12 cellular contexts compared by ENCODE assay signal in the genomic region with DNA sequence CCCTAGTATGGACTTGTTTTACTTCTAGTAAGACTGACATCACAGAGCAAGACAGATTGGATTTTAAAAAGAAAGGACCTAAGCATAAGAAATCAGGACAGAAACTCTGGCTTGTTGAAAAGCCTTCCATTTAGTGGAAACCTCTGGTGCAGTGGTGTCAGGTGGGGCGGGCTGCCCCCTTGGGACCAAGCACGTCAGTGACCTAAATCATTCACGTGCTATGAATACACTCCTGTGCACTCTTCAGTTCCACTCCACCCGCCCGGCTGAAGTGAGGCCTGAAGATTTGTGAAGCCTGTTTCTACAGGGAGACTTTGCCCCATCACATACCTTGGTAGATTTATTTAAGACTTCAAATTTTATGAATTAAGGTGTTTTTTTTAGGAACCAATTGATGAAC. TPM values are rescaled to one million over a fixed set of nuclear protein-coding genes. Genes with fewer than 3 reads are reported as not detected.
DNase-seq lines count a peak whose midpoint lies in the region; ATAC-seq and TF ChIP-seq lines count a peak whose summit lies in the region.
"Had no signal": no experiment of that assay in that cellular context is flagged by ENCODE, and none has a peak within 500 bp of the region (broad histone marks: within the 10 kb centered on the region; RNA-seq: fewer than 3 reads in every experiment).

No MANE protein-coding gene starts in this region.

- peaks cover 2% of the 10 kb centered on the region for H3K4me1 ChIP-seq in prostate gland (replicated peaks)

- H3K9me3 Mint-ChIP-seq in WTC11 = no peaks in the 10 kb centered on the region
- H3K9me3 Mint-ChIP-seq in activated naive CD4-positive, alpha-beta T cell treated with anti-CD3 and anti-CD28 coated beads, Interleukin-2, amount 10 ng/mL, durations not matched to agents 7 days and 5 days = no peaks in the 10 kb centered on the region
- H3K9me3 Mint-ChIP-seq: CD4-positive, CD25-positive, alpha-beta regulatory T cell had no signal

- H3K27ac ChIP-seq in prostate gland = no peak overlapping the region
- H3K27ac ChIP-seq: KMS-11 had no signal

- no peaks in the 10 kb centered on the region for H3K36me3 ChIP-seq in prostate gland

- no peaks in the 10 kb centered on the region for H3K27me3 Mint-ChIP-seq in WTC11 (ENCODE audit: low read depth)
- H3K27me3 Mint-ChIP-seq in activated naive CD4-positive, alpha-beta T cell treated with anti-CD3 and anti-CD28 coated beads, Interleukin-2, amount 10 ng/mL, durations not matched to agents 7 days and 5 days = no peaks in the 10 kb centered on the region
- H3K27me3 Mint-ChIP-seq: CD4-positive, CD25-positive, alpha-beta regulatory T cell had no signal

- 89% methylated on average over 5 of the region's 5 CpGs for WGBS in prostate gland

- H3K4me3 ChIP-seq in prostate gland = no peak overlapping the region

- DNase-seq in WTC11 (ENCODE audit: low spot score) = no peak
- DNase-seq in prostate gland (ENCODE audit: low spot score) = no peak
- DNase-seq in DMS79 (lab: John Stamatoyannopoulos, UW) = no peak
- DNase-seq in activated naive CD4-positive, alpha-beta T cell (lab: John Stamatoyannopoulos, UW) = no peak
- DNase-seq in activated naive CD4-positive, alpha-beta T cell treated with anti-CD3 and anti-CD28 coated beads, Interleukin-2, amount 10 ng/mL, durations not matched to agents 7 days and 5 days = no peak
- DNase-seq: activated CD4-positive, alpha-beta T cell treated with anti-CD3 and anti-CD28 coated beads for 1 hour; CD4-positive, CD25-positive, alpha-beta regulatory T cell; kidney glomerular epithelial cell had no signal

- no peaks in the 10 kb centered on the region for H3K4me1 Mint-ChIP-seq in WTC11
- H3K4me1 Mint-ChIP-seq in activated naive CD4-positive, alpha-beta T cell treated with anti-CD3 and anti-CD28 coated beads, Interleukin-2, amount 10 ng/mL, durations not matched to agents 7 days and 5 days = no peaks in the 10 kb centered on the region
- H3K4me1 Mint-ChIP-seq: CD4-positive, CD25-positive, alpha-beta regulatory T cell had no signal

- no peak for TF ChIP-seq POLR2A in prostate gland (IDR thresholded peaks at IDR 0.05)

- ATAC-seq in GM19467 (IDR thresholded peaks at IDR 0.05; ENCODE audit: unreplicated experiment) (peak; percentile 60), HG03108 (IDR thresholded peaks at IDR 0.05; ENCODE audit: unreplicated experiment) (peak; percentile 70), WTC11 (peak; percentile 46; the same call in 1 of the 2 replicates)

- no peaks in the 10 kb centered on the region for H3K9me3 ChIP-seq in prostate gland

- CTCF ChIA-PET in WTC11 (lab: Charles Lee) = interaction anchor here (1.1 kb wide), 1 partner anchor 92 kb away, joined by 3 read pairs; no protein-coding TSS in a partner anchor
- CTCF ChIA-PET in activated naive CD4-positive, alpha-beta T cell treated with anti-CD3 and anti-CD28 coated beads, Interleukin-2, amount 10 ng/mL, durations not matched to agents 7 days and 5 days (lab: Charles Lee) = interaction anchor here (1.5 kb wide), 1 partner anchor 98 kb away, joined by 3 read pairs; no protein-coding TSS in a partner anchor

- no peak overlapping the region for H3K4me3 Mint-ChIP-seq in WTC11
- H3K4me3 Mint-ChIP-seq in activated naive CD4-positive, alpha-beta T cell treated with anti-CD3 and anti-CD28 coated beads, Interleukin-2, amount 10 ng/mL, durations not matched to agents 7 days and 5 days = no peak overlapping the region
- H3K4me3 Mint-ChIP-seq: CD4-positive, CD25-positive, alpha-beta regulatory T cell had no signal

- POLR2A ChIA-PET in WTC11 (lab: Charles Lee) = no interaction called here

- no peak overlapping the region for H3K27ac Mint-ChIP-seq in WTC11
- no peak overlapping the region for H3K27ac Mint-ChIP-seq in activated naive CD4-positive, alpha-beta T cell treated with anti-CD3 and anti-CD28 coated beads, Interleukin-2, amount 10 ng/mL, durations not matched to agents 7 days and 5 days
- H3K27ac Mint-ChIP-seq: CD4-positive, CD25-positive, alpha-beta regulatory T cell had no signal

- TF ChIP-seq CTCF in GM12872 (IDR thresholded peaks at IDR 0.05; ENCODE audit: insufficient read depth, low read depth, low read length) (peak; percentile 39; the same call in 2 of the 3 replicates), WTC11 (IDR thresholded peaks at IDR 0.05) (no peak), prostate gland (IDR thresholded peaks at IDR 0.05) (no peak)

- H3K27me3 ChIP-seq in prostate gland (replicated peaks; ENCODE audit: insufficient read depth) = no peaks in the 10 kb centered on the region

- no peaks in the 10 kb centered on the region for H3K36me3 Mint-ChIP-seq in WTC11
- H3K36me3 Mint-ChIP-seq in activated naive CD4-positive, alpha-beta T cell treated with anti-CD3 and anti-CD28 coated beads, Interleukin-2, amount 10 ng/mL, durations not matched to agents 7 days and 5 days = no peaks in the 10 kb centered on the region

- intact Hi-C loops in prostate gland (cut with DNase I) = loop anchor here (5.0 kb wide), 2 partner anchors 102 to 427 kb away; no protein-coding TSS in a partner anchor

TF ChIP-seq in WTC11, 78 proteins besides CTCF, POLR2A, EP300 and RAD21:
- TF ChIP-seq, protein P1, sequence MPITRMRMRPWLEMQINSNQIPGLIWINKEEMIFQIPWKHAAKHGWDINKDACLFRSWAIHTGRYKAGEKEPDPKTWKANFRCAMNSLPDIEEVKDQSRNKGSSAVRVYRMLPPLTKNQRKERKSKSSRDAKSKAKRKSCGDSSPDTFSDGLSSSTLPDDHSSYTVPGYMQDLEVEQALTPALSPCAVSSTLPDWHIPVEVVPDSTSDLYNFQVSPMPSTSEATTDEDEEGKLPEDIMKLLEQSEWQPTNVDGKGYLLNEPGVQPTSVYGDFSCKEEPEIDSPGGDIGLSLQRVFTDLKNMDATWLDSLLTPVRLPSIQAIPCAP (CRISPR knock-in tag; IDR thresholded peaks at IDR 0.05) = no peak
- no peak for TF ChIP-seq GABPB1 (CRISPR knock-in tag; IDR thresholded peaks at IDR 0.05)
- no peak for TF ChIP-seq ZNF138 (CRISPR knock-in tag; conservative IDR thresholded peaks at IDR 0.05)
- TF ChIP-seq, protein P2, sequence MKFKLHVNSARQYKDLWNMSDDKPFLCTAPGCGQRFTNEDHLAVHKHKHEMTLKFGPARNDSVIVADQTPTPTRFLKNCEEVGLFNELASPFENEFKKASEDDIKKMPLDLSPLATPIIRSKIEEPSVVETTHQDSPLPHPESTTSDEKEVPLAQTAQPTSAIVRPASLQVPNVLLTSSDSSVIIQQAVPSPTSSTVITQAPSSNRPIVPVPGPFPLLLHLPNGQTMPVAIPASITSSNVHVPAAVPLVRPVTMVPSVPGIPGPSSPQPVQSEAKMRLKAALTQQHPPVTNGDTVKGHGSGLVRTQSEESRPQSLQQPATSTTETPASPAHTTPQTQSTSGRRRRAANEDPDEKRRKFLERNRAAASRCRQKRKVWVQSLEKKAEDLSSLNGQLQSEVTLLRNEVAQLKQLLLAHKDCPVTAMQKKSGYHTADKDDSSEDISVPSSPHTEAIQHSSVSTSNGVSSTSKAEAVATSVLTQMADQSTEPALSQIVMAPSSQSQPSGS (CRISPR knock-in tag; IDR thresholded peaks at IDR 0.05; ENCODE audit: borderline replicate concordance, low read depth) = no peak

RNA-seq across cellular contexts. Expression of a gene that starts 58.2 kb away (rescaled TPM):
- total RNA-seq in WTC11 (2021) (37.1 to 40.8 TPM (median 40.4 TPM) in 3 replicates), prostate gland (10 to 100 TPM; 25.6 to 40.5 TPM)

RNA-seq across cellular contexts. Expression of a gene that starts 58.9 kb away (rescaled TPM):
- total RNA-seq in WTC11 (2021) = 5.5 to 7.0 TPM (median 6.2 TPM) in 3 replicates
- 1 to 10 TPM; 6.1 to 9.8 TPM for total RNA-seq in prostate gland
